ENCODE assay signal across 19 cellular contexts in the genomic region with DNA sequence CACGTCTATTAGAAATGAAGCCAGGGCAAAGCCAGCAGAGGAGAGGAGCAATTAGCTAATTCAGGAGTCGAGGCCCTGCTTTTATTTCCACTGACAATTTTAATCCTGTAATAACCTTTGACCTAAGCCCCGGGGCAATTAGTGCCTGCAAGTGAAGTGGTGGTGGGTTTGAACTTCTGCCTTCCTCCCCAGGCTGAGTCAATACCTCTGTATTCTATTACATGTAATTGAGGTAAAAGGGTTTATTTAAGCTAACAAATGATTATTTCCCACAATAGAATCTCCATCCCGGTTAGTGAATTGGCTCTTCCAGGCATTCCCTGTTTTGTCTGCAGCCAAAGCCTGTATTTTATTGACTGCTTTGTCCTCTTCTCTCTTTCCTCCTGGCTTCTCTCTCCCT. TPM values are rescaled to one million over a fixed set of nuclear protein-coding genes. Genes with fewer than 3 reads are reported as not detected.
A peak's percentile ranks its signal among the peaks of the same experiment; 100 is the strongest.
DNase-seq lines count a peak whose midpoint lies in the region; ATAC-seq and TF ChIP-seq lines count a peak whose summit lies in the region.
"Had no signal": no experiment of that assay in that cellular context is flagged by ENCODE, and none has a peak within 500 bp of the region (broad histone marks: within the 10 kb centered on the region; RNA-seq: fewer than 3 reads in every experiment).

No MANE protein-coding gene starts in this region.

- no peak overlapping the region for H3K27ac ChIP-seq in WERI-Rb-1
- H3K27ac ChIP-seq: 22Rv1, BLaER1, RWPE1 had no signal

- H3K4me3 ChIP-seq in WERI-Rb-1 (ENCODE audit: low read depth, low read length), result no peak overlapping the region
- H3K4me3 ChIP-seq: BLaER1 had no signal

- no peaks in the 10 kb centered on the region for H3K36me3 ChIP-seq in WERI-Rb-1
- H3K36me3 ChIP-seq: BLaER1 had no signal

- no peaks in the 10 kb centered on the region for H3K9me3 ChIP-seq in WERI-Rb-1 (ENCODE audit: severe bottlenecking)
- H3K9me3 ChIP-seq: BLaER1 had no signal

- no peaks in the 10 kb centered on the region for H3K27me3 Mint-ChIP-seq in neural crest cell (ENCODE audit: low read depth)
- peaks cover 4% of the 10 kb centered on the region for H3K27me3 Mint-ChIP-seq in activated CD4-positive, alpha-beta memory T cell treated with anti-CD3 and anti-CD28 coated beads for 36 hours

- CTCF ChIA-PET in activated CD4-positive, alpha-beta memory T cell treated with anti-CD3 and anti-CD28 coated beads for 36 hours (lab: Charles Lee), result no interaction called here

- peaks cover 21% of the 10 kb centered on the region for H3K4me1 Mint-ChIP-seq in neural crest cell
- no peaks in the 10 kb centered on the region for H3K4me1 Mint-ChIP-seq in activated CD4-positive, alpha-beta memory T cell treated with anti-CD3 and anti-CD28 coated beads for 36 hours (ENCODE audit: low read depth)
- H3K4me1 Mint-ChIP-seq: CD8-positive, alpha-beta memory T cell had no signal

- H3K27ac Mint-ChIP-seq in neural crest cell (ENCODE audit: unreplicated experiment), result peak overlapping the region; percentile 69
- H3K27ac Mint-ChIP-seq in activated CD4-positive, alpha-beta memory T cell treated with anti-CD3 and anti-CD28 coated beads for 36 hours, result no peak overlapping the region
- H3K27ac Mint-ChIP-seq: CD8-positive, alpha-beta memory T cell had no signal

- ATAC-seq in GM18873 (IDR thresholded peaks at IDR 0.05; ENCODE audit: low FRiP score, unreplicated experiment), result no peak

- no peak overlapping the region for H3K4me3 Mint-ChIP-seq in neural crest cell
- H3K4me3 Mint-ChIP-seq in activated CD4-positive, alpha-beta memory T cell treated with anti-CD3 and anti-CD28 coated beads for 36 hours, result no peak overlapping the region
- H3K4me3 Mint-ChIP-seq: CD8-positive, alpha-beta memory T cell; H9 had no signal

- POLR2A ChIA-PET in activated CD4-positive, alpha-beta memory T cell treated with anti-CD3 and anti-CD28 coated beads for 36 hours (lab: Charles Lee), result no interaction called here

- H3K9me3 Mint-ChIP-seq in neural crest cell, result peaks cover 3% of the 10 kb centered on the region
- H3K9me3 Mint-ChIP-seq in activated CD4-positive, alpha-beta memory T cell treated with anti-CD3 and anti-CD28 coated beads for 36 hours, result no peaks in the 10 kb centered on the region
- H3K9me3 Mint-ChIP-seq: CD8-positive, alpha-beta memory T cell; H9 had no signal

- no peaks in the 10 kb centered on the region for H3K36me3 Mint-ChIP-seq in neural crest cell (ENCODE audit: low read depth)
- H3K36me3 Mint-ChIP-seq in activated CD4-positive, alpha-beta memory T cell treated with anti-CD3 and anti-CD28 coated beads for 36 hours, result no peaks in the 10 kb centered on the region
- H3K36me3 Mint-ChIP-seq: CD8-positive, alpha-beta memory T cell had no signal

- H3K27me3 ChIP-seq in WERI-Rb-1 (ENCODE audit: insufficient read depth, low read depth, severe bottlenecking), result no peaks in the 10 kb centered on the region
- H3K27me3 ChIP-seq: BLaER1 had no signal

- TF ChIP-seq CTCF in neural crest cell (conservative IDR thresholded peaks at IDR 0.05) (no peak), WERI-Rb-1 (IDR thresholded peaks at IDR 0.05; ENCODE audit: low read depth, low read length) (no peak)

- intact Hi-C loops in activated CD4-positive, alpha-beta memory T cell treated with anti-CD3 and anti-CD28 coated beads for 36 hours (cut with micrococcal nuclease), result no loop called here

- peak; percentile 38 for DNase-seq in DMS153 treated with DMSO at 0.1 percent for 48 hours (lab: John Stamatoyannopoulos, UW; ENCODE audit: unreplicated experiment)
- no peak for DNase-seq in DMS153 (lab: John Stamatoyannopoulos, UW)
- DNase-seq in NCI-H146 treated with DMSO at 0.1 percent for 48 hours (lab: John Stamatoyannopoulos, UW; ENCODE audit: unreplicated experiment), result peak; percentile 91
- peak; percentile 83 for DNase-seq in NCI-H2227 treated with DMSO at 0.1 percent for 48 hours (lab: John Stamatoyannopoulos, UW)
- no peak for DNase-seq in neural crest cell (ENCODE audit: low read depth, low spot score)
- no peak for DNase-seq in WERI-Rb-1
- DNase-seq in activated CD4-positive, alpha-beta memory T cell treated with anti-CD3 and anti-CD28 coated beads for 36 hours, result no peak
- DNase-seq: CD8-positive, alpha-beta memory T cell; EL; H9; IMR-90; Kasumi-1; NCI-H1694 treated with DMSO at 0.1 percent for 48 hours had no signal

RNA-seq across cellular contexts. Expression of gene FGF18, which starts 49.9 kb away (rescaled TPM):
- 2.4 TPM in 2 replicates for total RNA-seq in neural crest cell
- total RNA-seq in activated CD4-positive, alpha-beta memory T cell treated with anti-CD3 and anti-CD28 coated beads for 36 hours, result under 1 TPM in 1 of 2 experiments, not detected in 1; 0.10 TPM
- total RNA-seq: IMR-90, NCI-H460, SK-MEL-5 had no signal

Comparison
In these comparisons a context has a peak if more than half of its experiments do, and no peak if none do; other contexts are left out.
1. DNase-seq: peak in DMS153 treated with DMSO at 0.1 percent for 48 hours (single experiment), NCI-H146 treated with DMSO at 0.1 percent for 48 hours (single experiment) and NCI-H2227 treated with DMSO at 0.1 percent for 48 hours (single experiment); none in DMS153 (single experiment), neural crest cell (single experiment), WERI-Rb-1 (single experiment) and activated CD4-positive, alpha-beta memory T cell treated with anti-CD3 and anti-CD28 coated beads for 36 hours (single experiment).